26 cellular contexts compared by ENCODE assay signal in genomic region chr4:21953653-21954052, GRCh38. TPM values are rescaled to one million over a fixed set of nuclear protein-coding genes. Genes with fewer than 3 reads are reported as not detected.
"Had no signal": no experiment of that assay in that cellular context is flagged by ENCODE, and none has a peak within 500 bp of the region (broad histone marks: within the 10 kb centered on the region; RNA-seq: fewer than 3 reads in every experiment).

No MANE protein-coding gene starts in this region.

- FAIRE-seq: urothelium cell line had no signal

- H3K4me1 ChIP-seq: testis, thyroid gland, uterus had no signal

- H3K4me3 ChIP-seq: stomach, suprapubic skin, testis, thoracic aorta, thyroid gland, tibial artery, tibial nerve, transverse colon, upper lobe of left lung, uterus, vagina had no signal

- H3K9me3 ChIP-seq: stomach, suprapubic skin, testis, thoracic aorta, thyroid gland, tibial artery, tibial nerve, transverse colon, upper lobe of left lung, uterus, vagina had no signal

- H3K27me3 ChIP-seq: testis, thyroid gland, upper lobe of left lung, uterus, vagina had no signal

- ATAC-seq: stimulated activated effector memory CD8-positive, alpha-beta T cell treated with anti-CD3 and anti-CD28 coated beads, Interleukin-12 subunit alpha, Interleukin-12 subunit beta, amount 100 ng/mL, for 72 hours; stimulated activated memory B cell treated with anti-CD40 and anti-IgM and Interleukin-4, amounts not matched to agents 10 μg/mL and 1 μg/mL and 100 μg/mL, for 72 hours; stimulated activated naive B cell treated with anti-CD40 and anti-IgM and Interleukin-4, amounts not matched to agents 10 μg/mL and 1 μg/mL and 100 μg/mL, for 72 hours; stimulated activated naive CD8-positive, alpha-beta T cell treated with anti-CD3 and anti-CD28 coated beads, Interleukin-15, amount 100 ng/mL, for 72 hours; stimulated activated naive CD8-positive, alpha-beta T cell treated with anti-CD3 and anti-CD28 coated beads, Interleukin-15, Interleukin-2, amounts not matched to agents 100 U/mL and 50 U/mL, for 24 hours had no signal

- DNase-seq: stimulated activated CD4-positive, alpha-beta T cell treated with anti-CD3 and anti-CD28 coated beads, Interleukin-2, amount 100 ng/mL, for 48 hours; stimulated activated CD4-positive, alpha-beta T cell treated with anti-CD3 and anti-CD28 coated beads, Interleukin-4, amount 100 ng/mL, for 1 hour; stimulated activated CD4-positive, alpha-beta T cell treated with anti-CD3 and anti-CD28 coated beads, Interleukin-4, amount 100 ng/mL, for 24 hours; stimulated activated CD4-positive, alpha-beta T cell treated with anti-CD3 and anti-CD28 coated beads, Interleukin-4, amount 100 ng/mL, for 4 hours; stimulated activated CD8-positive, alpha-beta memory T cell treated with anti-CD3 and anti-CD28 coated beads, Interleukin-4, amount 100 ng/mL, for 48 hours; stimulated activated naive B cell treated with anti-CD40 and anti-IgM and Interleukin-4, amounts not matched to agents 10 μg/mL and 1 μg/mL and 100 μg/mL, for 72 hours; stimulated activated naive CD4-positive, alpha-beta T cell; stimulated activated naive CD4-positive, alpha-beta T cell treated with Interleukin-2 at 50 U/mL for 16 hours; stimulated activated naive CD8-positive, alpha-beta T cell treated with anti-CD3 and anti-CD28 coated beads, Interleukin-15, amount 100 ng/mL, for 72 hours; stimulated activated naive CD8-positive, alpha-beta T cell treated with anti-CD3 and anti-CD28 coated beads, Interleukin-15, Interleukin-2, amounts not matched to agents 100 U/mL and 50 U/mL, for 24 hours; stomach; substantia nigra; testis; thyroid gland; tibial artery; transverse colon; trophoblast cell; upper lobe of left lung; uterus had no signal

- H3K36me3 ChIP-seq: stomach, suprapubic skin, thoracic aorta, thyroid gland, tibial artery, tibial nerve, transverse colon, upper lobe of left lung, uterus, vagina had no signal

- H3K27ac ChIP-seq: stomach, suprapubic skin, testis, thoracic aorta, thyroid gland, tibial artery, tibial nerve, transverse colon, upper lobe of left lung, vagina had no signal

RNA-seq across cellular contexts. Expression of gene KCNIP4, which starts 5.1 kb away (rescaled TPM):
- total RNA-seq: suprapubic skin, thoracic aorta, tibial nerve, vagina had no signal
